ENCODE assay signal across 1 cellular context in the genomic region with DNA sequence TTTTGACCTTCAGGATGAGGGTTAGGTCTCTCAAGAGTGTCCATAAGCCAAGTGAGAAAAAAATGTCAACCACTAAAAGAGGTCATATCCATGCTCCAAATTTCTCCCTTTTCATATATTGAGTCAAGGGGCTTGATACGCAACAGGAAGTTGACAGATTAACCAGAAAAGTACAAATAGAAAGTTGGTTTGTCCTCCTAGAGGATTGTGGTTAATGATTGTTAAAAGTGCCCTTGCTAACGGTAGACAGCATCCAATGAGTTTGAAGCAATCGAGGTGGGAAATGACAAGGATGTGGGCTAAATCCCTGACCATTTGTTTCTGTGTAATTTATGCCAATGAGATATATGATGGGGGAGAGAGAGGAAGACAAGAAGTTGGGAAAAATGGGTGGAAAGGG.
TF ChIP-seq lines count a peak whose summit lies in the region.

No MANE protein-coding gene starts in this region.

TF ChIP-seq in liver, 16 proteins besides CTCF, POLR2A, EP300 and RAD21 (continued from another document):
- TF ChIP-seq, protein P1, sequence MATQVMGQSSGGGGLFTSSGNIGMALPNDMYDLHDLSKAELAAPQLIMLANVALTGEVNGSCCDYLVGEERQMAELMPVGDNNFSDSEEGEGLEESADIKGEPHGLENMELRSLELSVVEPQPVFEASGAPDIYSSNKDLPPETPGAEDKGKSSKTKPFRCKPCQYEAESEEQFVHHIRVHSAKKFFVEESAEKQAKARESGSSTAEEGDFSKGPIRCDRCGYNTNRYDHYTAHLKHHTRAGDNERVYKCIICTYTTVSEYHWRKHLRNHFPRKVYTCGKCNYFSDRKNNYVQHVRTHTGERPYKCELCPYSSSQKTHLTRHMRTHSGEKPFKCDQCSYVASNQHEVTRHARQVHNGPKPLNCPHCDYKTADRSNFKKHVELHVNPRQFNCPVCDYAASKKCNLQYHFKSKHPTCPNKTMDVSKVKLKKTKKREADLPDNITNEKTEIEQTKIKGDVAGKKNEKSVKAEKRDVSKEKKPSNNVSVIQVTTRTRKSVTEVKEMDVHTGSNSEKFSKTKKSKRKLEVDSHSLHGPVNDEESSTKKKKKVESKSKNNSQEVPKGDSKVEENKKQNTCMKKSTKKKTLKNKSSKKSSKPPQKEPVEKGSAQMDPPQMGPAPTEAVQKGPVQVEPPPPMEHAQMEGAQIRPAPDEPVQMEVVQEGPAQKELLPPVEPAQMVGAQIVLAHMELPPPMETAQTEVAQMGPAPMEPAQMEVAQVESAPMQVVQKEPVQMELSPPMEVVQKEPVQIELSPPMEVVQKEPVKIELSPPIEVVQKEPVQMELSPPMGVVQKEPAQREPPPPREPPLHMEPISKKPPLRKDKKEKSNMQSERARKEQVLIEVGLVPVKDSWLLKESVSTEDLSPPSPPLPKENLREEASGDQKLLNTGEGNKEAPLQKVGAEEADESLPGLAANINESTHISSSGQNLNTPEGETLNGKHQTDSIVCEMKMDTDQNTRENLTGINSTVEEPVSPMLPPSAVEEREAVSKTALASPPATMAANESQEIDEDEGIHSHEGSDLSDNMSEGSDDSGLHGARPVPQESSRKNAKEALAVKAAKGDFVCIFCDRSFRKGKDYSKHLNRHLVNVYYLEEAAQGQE (IDR thresholded peaks at IDR 0.05) = no peak
- no peak for TF ChIP-seq FOXA1 (IDR thresholded peaks at IDR 0.05)
- peak; percentile 82 for TF ChIP-seq SP1 (IDR thresholded peaks at IDR 0.05)
- TF ChIP-seq GABPA (IDR thresholded peaks at IDR 0.05 in 1 of 2, conservative IDR thresholded peaks at IDR 0.05 in 1 of 2) = peak in 1 of 2 donors; percentile 15
- TF ChIP-seq, protein P2, sequence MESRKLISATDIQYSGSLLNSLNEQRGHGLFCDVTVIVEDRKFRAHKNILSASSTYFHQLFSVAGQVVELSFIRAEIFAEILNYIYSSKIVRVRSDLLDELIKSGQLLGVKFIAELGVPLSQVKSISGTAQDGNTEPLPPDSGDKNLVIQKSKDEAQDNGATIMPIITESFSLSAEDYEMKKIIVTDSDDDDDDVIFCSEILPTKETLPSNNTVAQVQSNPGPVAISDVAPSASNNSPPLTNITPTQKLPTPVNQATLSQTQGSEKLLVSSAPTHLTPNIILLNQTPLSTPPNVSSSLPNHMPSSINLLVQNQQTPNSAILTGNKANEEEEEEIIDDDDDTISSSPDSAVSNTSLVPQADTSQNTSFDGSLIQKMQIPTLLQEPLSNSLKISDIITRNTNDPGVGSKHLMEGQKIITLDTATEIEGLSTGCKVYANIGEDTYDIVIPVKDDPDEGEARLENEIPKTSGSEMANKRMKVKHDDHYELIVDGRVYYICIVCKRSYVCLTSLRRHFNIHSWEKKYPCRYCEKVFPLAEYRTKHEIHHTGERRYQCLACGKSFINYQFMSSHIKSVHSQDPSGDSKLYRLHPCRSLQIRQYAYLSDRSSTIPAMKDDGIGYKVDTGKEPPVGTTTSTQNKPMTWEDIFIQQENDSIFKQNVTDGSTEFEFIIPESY (IDR thresholded peaks at IDR 0.05) = no peak
- peak; percentile 15 for TF ChIP-seq YY1 (IDR thresholded peaks at IDR 0.05)
- TF ChIP-seq RXRA (IDR thresholded peaks at IDR 0.05) = peak in 1 of 2 donors; percentile 14
- TF ChIP-seq NR2F2 (IDR thresholded peaks at IDR 0.05) = no peak
- TF ChIP-seq, protein P3, sequence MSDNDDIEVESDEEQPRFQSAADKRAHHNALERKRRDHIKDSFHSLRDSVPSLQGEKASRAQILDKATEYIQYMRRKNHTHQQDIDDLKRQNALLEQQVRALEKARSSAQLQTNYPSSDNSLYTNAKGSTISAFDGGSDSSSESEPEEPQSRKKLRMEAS (IDR thresholded peaks at IDR 0.05) = no peak
- TF ChIP-seq JUND (IDR thresholded peaks at IDR 0.05) = no peak
- no peak for TF ChIP-seq EGR1 (IDR thresholded peaks at IDR 0.05; ENCODE audit: low read depth in 2 of 2)
- TF ChIP-seq HNF4G (IDR thresholded peaks at IDR 0.05) = no peak
